In genomic region chr17:57999496-58000017, GRCh38 we compare ENCODE assay signal across 8 cellular contexts. TPM values are rescaled to one million over a fixed set of nuclear protein-coding genes. Genes with fewer than 3 reads are reported as not detected.
DNase-seq lines count a peak whose midpoint lies in the region; ATAC-seq, FAIRE-seq and TF ChIP-seq lines count a peak whose summit lies in the region.

No MANE protein-coding gene starts in this region.

- BruUV-seq in GM12878 (replicated peaks; lab: Mats Ljungman, UMichigan) = no TSS peak

- in situ Hi-C loops in GM12878 (cut with MboI) = loop anchor here (5.0 to 10.0 kb wide), 2 partner anchors 105 to 147 kb away; partner anchors contain the start of gene MRPS23

- no peak overlapping the region for H3K4me3 ChIP-seq in GM12878

- FAIRE-seq in GM12878 (lab: Jason Lieb, UNC) = peak; percentile 89

- no peak for TF ChIP-seq EP300 in GM12878 (IDR thresholded peaks at IDR 0.05; ENCODE audit: borderline replicate concordance in 1 of 2, control insufficient read depth in 1 of 2, low read depth in 2 of 2, low read length in 2 of 2)

- peaks cover 18% of the 10 kb centered on the region for H3K4me1 ChIP-seq in GM12878 (ENCODE audit: control insufficient read depth, insufficient read depth, low read length)

- intact Hi-C loops in GM12878 (cut with micrococcal nuclease; ENCODE audit: unreplicated experiment) = no loop called here

- TF ChIP-seq RAD21 in GM12878 (IDR thresholded peaks at IDR 0.05; ENCODE audit: insufficient read depth, low read depth, low read length) = peak; percentile 68

- DNase-seq in NOMO-1 treated with DMSO at 0.1 percent for 48 hours (lab: John Stamatoyannopoulos, UW; ENCODE audit: unreplicated experiment) (peak; percentile 68), NOMO-1 treated with dmso at 0.1 percent for 144 hours (lab: John Stamatoyannopoulos, UW; ENCODE audit: unreplicated experiment) (no peak), HT-29 (ENCODE audit: low spot score) (peak; percentile 86), NCI-H82 treated with DMSO at 0.1 percent for 48 hours (lab: John Stamatoyannopoulos, UW; ENCODE audit: unreplicated experiment) (peak; percentile 80), GM12878 (ENCODE audit: low read depth, low spot score) (peak; percentile 55), iris pigment epithelial cell (ENCODE audit: low read depth) (peak; percentile 74), superior temporal gyrus (ENCODE audit: extremely low spot score) (peak; percentile 96), GM19238 (ENCODE audit: insufficient read length, low spot score) (no peak)

- SMC1A ChIA-PET in GM12878 (lab: Charles Lee; ENCODE audit: uncharacterized antibody, unreplicated experiment) = interaction anchor here (0.6 to 12.0 kb wide), 27 partner anchors 9 to 451 kb away, joined by 3 to 341 read pairs (median 5); partner anchors contain the start of genes MRPS23 and VEZF1

- peak; percentile 78 for ATAC-seq in GM12878

- CTCF ChIA-PET in GM12878 (lab: Yijun Ruan, JAX) = interaction anchor here (0.6 to 19.6 kb wide), 46 partner anchors 8 to 1001 kb away, joined by 3 to 708 read pairs (median 5); partner anchors contain the start of genes CUEDC1, MRPS23, SRSF1 and VEZF1

- H3K4me2 ChIP-seq in GM12878 (ENCODE audit: control insufficient read depth, insufficient read depth) = no peak overlapping the region

- POLR2A ChIA-PET in GM12878 (lab: Charles Lee) = interaction anchor here (0.6 to 2.7 kb wide), 10 partner anchors 10 to 337 kb away, joined by 3 to 17 read pairs (median 6); partner anchors contain the start of genes CUEDC1 and VEZF1

- no peak overlapping the region for H3K9ac ChIP-seq in GM12878 (ENCODE audit: control insufficient read depth, insufficient read depth, low read length)

- whole genome bisulfite sequencing in GM12878 (ENCODE audit: insufficient coverage, insufficient replicate concordance, low lambda C conversion rate, missing lambda C conversion rate) = 96% methylated on average over 1 of the region's 1 CpG

- no peaks in the 10 kb centered on the region for H3K27me3 ChIP-seq in GM12878 (replicated peaks in 1 of 2; ENCODE audit: control insufficient read depth in 2 of 2, insufficient read depth in 2 of 2, low read length in 1 of 2)

- H3K36me3 ChIP-seq in GM12878 (ENCODE audit: control insufficient read depth in 2 of 2, insufficient read depth in 2 of 2, low read length in 1 of 2) = peaks cover 0 to 37% of the 10 kb centered on the region in 2 experiments; a peak in 3 of 4 replicates

- H2AFZ ChIP-seq in GM12878 (ENCODE audit: control insufficient read depth, low read depth, low read length) = no peak overlapping the region

- RAD21 ChIA-PET in GM12878 (lab: Charles Lee; ENCODE audit: unreplicated experiment) = interaction anchor here (0.8 to 12.2 kb wide), 31 partner anchors 7 to 252 kb away, joined by 3 to 239 read pairs (median 4); partner anchors contain the start of genes CUEDC1, DYNLL2, SRSF1 and VEZF1

- TF ChIP-seq POLR2A in GM12878 (IDR thresholded peaks at IDR 0.05; ENCODE audit: low read depth, low read length) = no peak

- H4K20me1 ChIP-seq in GM12878 (ENCODE audit: control insufficient read depth, insufficient read depth) = no peaks in the 10 kb centered on the region

- H3K9me3 ChIP-seq in GM12878 (replicated peaks; ENCODE audit: control insufficient read depth, insufficient read depth, low read length) = no peaks in the 10 kb centered on the region

- peaks cover 35% of the 10 kb centered on the region for H3K79me2 ChIP-seq in GM12878 (ENCODE audit: control insufficient read depth, insufficient read depth, low read length)

- no peak overlapping the region; the same call in 1 of the 2 replicates for H3K27ac ChIP-seq in GM12878 (ENCODE audit: control insufficient read depth, insufficient read depth)

- TF ChIP-seq CTCF in GM12878 (IDR thresholded peaks at IDR 0.05 in 2 of 3, conservative IDR thresholded peaks at IDR 0.05 in 1 of 3; ENCODE audit: control insufficient read depth in 2 of 3, extremely low read depth in 1 of 3, insufficient read depth in 1 of 3, low read depth in 3 of 3, low read length in 3 of 3) = peak; percentile 66 to 77 (median 76)

TF ChIP-seq in GM12878, 131 proteins besides CTCF, POLR2A, EP300 and RAD21 (continues in another document):
- TF ChIP-seq E2F8 (IDR thresholded peaks at IDR 0.05; ENCODE audit: low read depth, partially characterized antibody) = no peak
- TF ChIP-seq NFIC (IDR thresholded peaks at IDR 0.05; ENCODE audit: low read depth, low read length) = 0 out of 2 replicates have a peak, but pooled peaks have one; percentile 5

RNA-seq across cellular contexts. Expression of gene SRSF1, which starts 7.5 kb away (rescaled TPM):
- total RNA-seq in HT-29 (2014; rRNA removed; shearing (Covaris generic)) = 404 and 436 TPM in 2 replicates
- 908 and 925 TPM in 2 replicates for total RNA-seq in GM12878 (2013; cell fraction: nucleolus; rRNA removed)
- total RNA-seq in GM12878 (2014; rRNA removed) = 386 and 445 TPM in 2 replicates
- total RNA-seq in GM12878 (2014; rRNA removed; fragmentation: Illumina TruSeq; extraction: Trizol) = 449 and 474 TPM in 2 replicates
- total RNA-seq in GM12878 (2021) = 429 and 438 TPM in 2 replicates
- 92.6 TPM for polyA plus RNA-seq in GM12878 (2011; ENCODE audit: low read depth)
- 451 and 626 TPM in 2 replicates for polyA plus RNA-seq in GM12878 (2011; rRNA removed)
- 202 and 387 TPM in 2 replicates for polyA plus RNA-seq in GM12878 (2011; cell fraction: cytosol; rRNA removed)
- 1,046 and 1,298 TPM in 2 replicates for polyA plus RNA-seq in GM12878 (2011; cell fraction: nucleus; rRNA removed)
- 174 and 210 TPM in 2 replicates for polyA plus RNA-seq in GM12878 (2012)
- polyA plus RNA-seq in GM12878 (2014; fragmentation: Illumina TruSeq; extraction: Trizol) = 377 and 464 TPM in 2 replicates
- polyA plus RNA-seq in GM12878 (2014; fragmentation: Nextera tagmentation; extraction: Ambion mirVana) = 100 to 1,000 TPM; 101 to 104 TPM
- polyA plus RNA-seq in GM12878 (2014; rRNA removed) = 392 and 421 TPM in 2 replicates
- polyA plus RNA-seq in GM12878 (2016; fragmentation: Nextera tagmentation; extraction: Ambion mirVana) = 100 to 1,000 TPM; 387 to 420 TPM
- 321 and 353 TPM in 2 replicates for polyA minus RNA-seq in GM12878 (2011; rRNA and poly(A)+ RNA removed)
- 159 and 182 TPM in 2 replicates for polyA minus RNA-seq in GM12878 (2011; cell fraction: cytosol; rRNA and poly(A)+ RNA removed)
- polyA minus RNA-seq in GM12878 (2011; cell fraction: nucleus; rRNA and poly(A)+ RNA removed) = 566 and 707 TPM in 2 replicates

RNA-seq across cellular contexts. Expression of gene VEZF1, which starts 11.5 kb away (rescaled TPM):
- total RNA-seq in HT-29 (2014; rRNA removed; shearing (Covaris generic)) = 39.5 and 47.5 TPM in 2 replicates
- 36.1 and 37.5 TPM in 2 replicates for total RNA-seq in GM12878 (2013; cell fraction: nucleolus; rRNA removed)
- total RNA-seq in GM12878 (2014; rRNA removed) (22.4 and 25.0 TPM in 2 replicates), GM12878 (2014; rRNA removed; fragmentation: Illumina TruSeq; extraction: Trizol) (23.4 and 23.7 TPM in 2 replicates), GM12878 (2021) (22.9 and 25.7 TPM in 2 replicates)
- polyA plus RNA-seq in GM12878 (2011; ENCODE audit: low read depth) = 9.9 TPM
- polyA plus RNA-seq in GM12878 (2011; rRNA removed) (26.2 and 27.1 TPM in 2 replicates), GM12878 (2014; fragmentation: Illumina TruSeq; extraction: Trizol) (28.2 and 32.4 TPM in 2 replicates), GM12878 (2014; fragmentation: Nextera tagmentation; extraction: Ambion mirVana) (10 to 100 TPM in 1 of 2 experiments, 1 to 10 TPM in 1; 9.5 to 11.7 TPM), GM12878 (2014; rRNA removed) (13.7 and 15.1 TPM in 2 replicates), GM12878 (2016; fragmentation: Nextera tagmentation; extraction: Ambion mirVana) (10 to 100 TPM; 14.8 to 18.2 TPM)
- polyA plus RNA-seq in GM12878 (2011; cell fraction: cytosol; rRNA removed) = 18.8 and 20.1 TPM in 2 replicates
- polyA plus RNA-seq in GM12878 (2011; cell fraction: nucleus; rRNA removed) = 26.6 and 31.7 TPM in 2 replicates
- polyA plus RNA-seq in GM12878 (2012) = 14.5 and 15.0 TPM in 2 replicates
- polyA minus RNA-seq in GM12878 (2011; rRNA and poly(A)+ RNA removed) = 39.4 and 50.4 TPM in 2 replicates
- 13.8 and 19.4 TPM in 2 replicates for polyA minus RNA-seq in GM12878 (2011; cell fraction: cytosol; rRNA and poly(A)+ RNA removed)
- 18.6 and 25.8 TPM in 2 replicates for polyA minus RNA-seq in GM12878 (2011; cell fraction: nucleus; rRNA and poly(A)+ RNA removed)

RNA-seq across cellular contexts. Expression of gene CUEDC1, which starts 44.3 kb away (rescaled TPM):
- 37.6 and 45.5 TPM in 2 replicates for total RNA-seq in HT-29 (2014; rRNA removed; shearing (Covaris generic))
- total RNA-seq in GM12878 (2013; cell fraction: nucleolus; rRNA removed) = 2.4 and 2.9 TPM in 2 replicates
- 2.7 and 2.9 TPM in 2 replicates for total RNA-seq in GM12878 (2014; rRNA removed)
- 4.1 and 6.3 TPM in 2 replicates for total RNA-seq in GM12878 (2014; rRNA removed; fragmentation: Illumina TruSeq; extraction: Trizol)
- 6.6 and 7.4 TPM in 2 replicates for total RNA-seq in GM12878 (2021)
- 0.16 TPM for polyA plus RNA-seq in GM12878 (2011; ENCODE audit: low read depth)
- 0.49 and 0.50 TPM in 2 replicates for polyA plus RNA-seq in GM12878 (2011; rRNA removed)
- polyA plus RNA-seq in GM12878 (2011; cell fraction: cytosol; rRNA removed) = 0.97 and 1.2 TPM in 2 replicates
- 3.0 and 4.4 TPM in 2 replicates for polyA plus RNA-seq in GM12878 (2011; cell fraction: nucleus; rRNA removed)
- 0.45 and 0.54 TPM in 2 replicates for polyA plus RNA-seq in GM12878 (2012)
- 2.4 and 5.6 TPM in 2 replicates for polyA plus RNA-seq in GM12878 (2014; fragmentation: Illumina TruSeq; extraction: Trizol)
- under 1 TPM; 0.24 to 0.80 TPM for polyA plus RNA-seq in GM12878 (2014; fragmentation: Nextera tagmentation; extraction: Ambion mirVana)
- 5.7 and 7.0 TPM in 2 replicates for polyA plus RNA-seq in GM12878 (2014; rRNA removed)
- polyA plus RNA-seq in GM12878 (2016; fragmentation: Nextera tagmentation; extraction: Ambion mirVana) = under 1 TPM; 0.55 to 0.71 TPM
- polyA minus RNA-seq in GM12878 (2011; rRNA and poly(A)+ RNA removed) = 0.22 and 0.72 TPM in 2 replicates
- 0.94 TPM in 1 of 2 replicates, not detected in the other for polyA minus RNA-seq in GM12878 (2011; cell fraction: cytosol; rRNA and poly(A)+ RNA removed)
- polyA minus RNA-seq in GM12878 (2011; cell fraction: nucleus; rRNA and poly(A)+ RNA removed) = 0.97 and 1.1 TPM in 2 replicates

Comparison
In these comparisons a context has a peak if more than half of its experiments do, and no peak if none do; other contexts are left out.
1. DNase-seq: peak in NOMO-1 treated with DMSO at 0.1 percent for 48 hours (single experiment), HT-29 (single experiment), NCI-H82 treated with DMSO at 0.1 percent for 48 hours (single experiment), GM12878 (single experiment), iris pigment epithelial cell (single experiment) and superior temporal gyrus (single experiment); none in NOMO-1 treated with dmso at 0.1 percent for 144 hours (single experiment) and GM19238 (single experiment).